In genomic region chr9:136341769-136342168, GRCh38 we compare ENCODE assay signal across 24 cellular contexts. TPM values are rescaled to one million over a fixed set of nuclear protein-coding genes. Genes with fewer than 3 reads are reported as not detected.
DNase-seq lines count a peak whose midpoint lies in the region; ATAC-seq, FAIRE-seq and TF ChIP-seq lines count a peak whose summit lies in the region.
"Had no signal": no experiment of that assay in that cellular context is flagged by ENCODE, and none has a peak within 500 bp of the region (broad histone marks: within the 10 kb centered on the region; RNA-seq: fewer than 3 reads in every experiment).

No MANE protein-coding gene starts in this region.

- FAIRE-seq in K562 (lab: Jason Lieb, UNC) (no peak), GM19239 (lab: Jason Lieb, UNC) (no peak)
- FAIRE-seq: frontal cortex had no signal

- H3K27ac Mint-ChIP-seq in activated naive CD4-positive, alpha-beta T cell treated with anti-CD3 and anti-CD28 coated beads, Interleukin-2, amount 50 U/mL, for 72 hours = no peak overlapping the region
- H3K27ac Mint-ChIP-seq: activated CD8-positive, alpha-beta memory T cell treated with anti-CD3 and anti-CD28 coated beads, Interleukin-2, amount 10 ng/mL, durations not matched to agents 7 days and 5 days; activated naive CD8-positive, alpha-beta T cell treated with anti-CD3 and anti-CD28 coated beads for 36 hours; natural killer cell had no signal

- no peak for TF ChIP-seq RAD21 in K562 (CRISPR knock-in tag; conservative IDR thresholded peaks at IDR 0.05 in 1 of 2, IDR thresholded peaks at IDR 0.05 in 1 of 2)

- H3K9me3 Mint-ChIP-seq in activated naive CD4-positive, alpha-beta T cell treated with anti-CD3 and anti-CD28 coated beads, Interleukin-2, amount 50 U/mL, for 72 hours = no peaks in the 10 kb centered on the region
- H3K9me3 Mint-ChIP-seq: activated naive CD8-positive, alpha-beta T cell treated with anti-CD3 and anti-CD28 coated beads for 36 hours; CD8-positive, alpha-beta memory T cell; natural killer cell had no signal

- no peaks in the 10 kb centered on the region for H3K36me3 ChIP-seq in HUES48 (ENCODE audit: control insufficient read depth, insufficient read depth, low read length)
- peaks cover 22% of the 10 kb centered on the region; the same call in 1 of the 3 replicates for H3K36me3 ChIP-seq in K562 (ENCODE audit: control insufficient read depth, insufficient read depth, low read length)
- no peaks in the 10 kb centered on the region for H3K36me3 ChIP-seq in rectal smooth muscle tissue (ENCODE audit: control insufficient read depth, insufficient read depth, low read length)

- TF ChIP-seq EP300 in K562 (IDR thresholded peaks at IDR 0.05; ENCODE audit: low read length) = no peak

- no peaks in the 10 kb centered on the region for H4K20me1 ChIP-seq in K562 (replicated peaks; ENCODE audit: control insufficient read depth, insufficient read depth, low read length)

- no peaks in the 10 kb centered on the region for H3K79me2 ChIP-seq in K562 (ENCODE audit: control insufficient read depth, insufficient read depth, low read length)

- no peaks in the 10 kb centered on the region for H3K9me3 ChIP-seq in HUES48 (ENCODE audit: control insufficient read depth, insufficient read depth, low read length)
- no peaks in the 10 kb centered on the region for H3K9me3 ChIP-seq in K562 (replicated peaks; ENCODE audit: control insufficient read depth, insufficient read depth, low read depth, low read length)

- H3K27ac ChIP-seq in HUES48 (ENCODE audit: low read depth, low read length) = peak overlapping the region; percentile 50
- H3K27ac ChIP-seq in K562 (ENCODE audit: extremely low read depth, low read depth, low read length) = no peak overlapping the region
- H3K27ac ChIP-seq in layer of hippocampus (ENCODE audit: low read depth, low read length) = peak overlapping the region; percentile 75
- no peak overlapping the region for H3K27ac ChIP-seq in rectal smooth muscle tissue (ENCODE audit: low read depth, low read length)
- H3K27ac ChIP-seq: brain microvascular endothelial cell had no signal

- H3K4me3 ChIP-seq in HUES48 (ENCODE audit: low read depth, low read length) (no peak overlapping the region), K562 (no peak overlapping the region), rectal smooth muscle tissue (ENCODE audit: low read length) (peak overlapping the region; percentile 48)

- H3K4me2 ChIP-seq in K562 (ENCODE audit: insufficient read depth, low read length) = no peak overlapping the region

- TF ChIP-seq CTCF in K562 (IDR thresholded peaks at IDR 0.05 in 2 of 3, conservative IDR thresholded peaks at IDR 0.05 in 1 of 3; ENCODE audit: insufficient read depth in 2 of 3, low read depth in 1 of 3, low read length in 3 of 3) = no peak

- H3K9ac ChIP-seq in HUES48 (ENCODE audit: low read depth, low read length) = no peak overlapping the region
- H3K9ac ChIP-seq in K562 (ENCODE audit: insufficient read depth in 1 of 2, low read depth in 2 of 2, low read length in 2 of 2) = peak overlapping the region in 1 of 2 experiments; percentile 91; a peak in 1 of 4 replicates
- no peak overlapping the region for H3K9ac ChIP-seq in rectal smooth muscle tissue (ENCODE audit: low read length)

- H3K4me1 ChIP-seq in HUES48 (ENCODE audit: control insufficient read depth, insufficient read depth, low read length) (peaks cover 5% of the 10 kb centered on the region), K562 (replicated peaks in 1 of 2; ENCODE audit: control insufficient read depth in 2 of 2, insufficient read depth in 2 of 2, low read length in 2 of 2) (peaks cover 19 to 96% of the 10 kb centered on the region in 2 experiments), rectal smooth muscle tissue (ENCODE audit: control insufficient read depth, insufficient read depth, low read length) (peaks cover 10% of the 10 kb centered on the region)

- POLR2A ChIA-PET in K562 (lab: Yijun Ruan, JAX) = interaction anchor here (0.6 kb wide), 1 partner anchor 115 kb away, joined by 3 read pairs; no protein-coding TSS in a partner anchor

- H3K27me3 ChIP-seq in HUES48 (ENCODE audit: control insufficient read depth, insufficient read depth, low read length) (no peaks in the 10 kb centered on the region), K562 (ENCODE audit: control insufficient read depth in 2 of 2, insufficient read depth in 2 of 2, low read length in 2 of 2) (no peaks in the 10 kb centered on the region), layer of hippocampus (ENCODE audit: control insufficient read depth, insufficient read depth, low read length) (no peaks in the 10 kb centered on the region), rectal smooth muscle tissue (ENCODE audit: control insufficient read depth, insufficient read depth, low read length) (no peaks in the 10 kb centered on the region)
- H3K27me3 ChIP-seq: brain microvascular endothelial cell had no signal

- ATAC-seq in K562 = no peak
- ATAC-seq in activated naive CD4-positive, alpha-beta T cell treated with anti-CD3 and anti-CD28 coated beads, Interleukin-2, amount 50 U/mL, for 72 hours = no peak
- no peak for ATAC-seq in GM21825 (IDR thresholded peaks at IDR 0.05; ENCODE audit: unreplicated experiment)
- ATAC-seq: activated CD8-positive, alpha-beta memory T cell treated with anti-CD3 and anti-CD28 coated beads, Interleukin-2, amount 10 ng/mL, durations not matched to agents 7 days and 5 days had no signal

- 78% methylated on average over 10 of the region's 10 CpGs for WGBS in K562 (ENCODE audit: insufficient coverage, low coverage, missing lambda C conversion rate)

- TF ChIP-seq POLR2A in K562 (conservative IDR thresholded peaks at IDR 0.05) = no peak

- intact Hi-C loops in K562 (cut with micrococcal nuclease) = loop anchor here (1.0 kb wide), 1 partner anchor 58 kb away; no protein-coding TSS in a partner anchor

- DNase-seq in K562 (ENCODE audit: extremely low read depth in 1 of 4, low spot score in 3 of 4) (no peak), NOMO-1 treated with DMSO at 0.1 percent for 48 hours (lab: John Stamatoyannopoulos, UW; ENCODE audit: unreplicated experiment) (no peak), GM19239 (ENCODE audit: insufficient read length, low spot score) (no peak)
- no peak for DNase-seq in activated naive CD4-positive, alpha-beta T cell treated with anti-CD3 and anti-CD28 coated beads, Interleukin-2, amount 50 U/mL, for 72 hours (ENCODE audit: low spot score in 2 of 2)
- DNase-seq: activated CD4-positive, alpha-beta T cell treated with anti-CD3 and anti-CD28 coated beads for 48 hours; activated CD8-positive, alpha-beta memory T cell treated with anti-CD3 and anti-CD28 coated beads, Interleukin-2, amount 10 ng/mL, durations not matched to agents 7 days and 5 days; activated naive CD8-positive, alpha-beta T cell treated with anti-CD3 and anti-CD28 coated beads for 36 hours; brain microvascular endothelial cell; CD8-positive, alpha-beta memory T cell; erythroblast; natural killer cell; NCI-H1092; NCI-H2081; stimulated activated CD4-positive, alpha-beta T cell treated with anti-CD3 and anti-CD28 coated beads, Interleukin-12 subunit alpha, Interleukin-12 subunit beta, amount 100 ng/mL, for 4 hours; stimulated activated CD8-positive, alpha-beta memory T cell treated with anti-CD3 and anti-CD28 coated beads, Interleukin-4, amount 100 ng/mL, for 48 hours; SW 1271 had no signal

- H2AFZ ChIP-seq in K562 (ENCODE audit: low read depth, low read length) = no peak overlapping the region

- no peaks in the 10 kb centered on the region for H3K36me3 Mint-ChIP-seq in activated naive CD4-positive, alpha-beta T cell treated with anti-CD3 and anti-CD28 coated beads, Interleukin-2, amount 50 U/mL, for 72 hours
- H3K36me3 Mint-ChIP-seq: activated CD8-positive, alpha-beta memory T cell treated with anti-CD3 and anti-CD28 coated beads, Interleukin-2, amount 10 ng/mL, durations not matched to agents 7 days and 5 days; activated naive CD8-positive, alpha-beta T cell treated with anti-CD3 and anti-CD28 coated beads for 36 hours; CD8-positive, alpha-beta memory T cell; natural killer cell had no signal

- H3K9me1 ChIP-seq in K562 (ENCODE audit: control insufficient read depth, insufficient read depth, low read length) = peaks cover 7% of the 10 kb centered on the region

- CTCF ChIA-PET in K562 (lab: Yijun Ruan, JAX; ENCODE audit: low intra/inter-chr PET ratio) = interaction anchor here (1.1 kb wide), 1 partner anchor 60 kb away, joined by 3 read pairs; no protein-coding TSS in a partner anchor

- no TSS peak for BruUV-seq in K562 (replicated peaks; lab: Mats Ljungman, UMichigan)

- in situ Hi-C loops in K562 (cut with MboI) = loop anchor here (25.0 kb wide), 1 partner anchor 296 kb away; no protein-coding TSS in a partner anchor

RNA-seq across cellular contexts. Expression of gene GPSM1, which starts 14.4 kb away (rescaled TPM):
- 13.9 and 58.1 TPM in 2 replicates for total RNA-seq in K562 (2011; cell fraction: chromatin; rRNA removed; ENCODE audit: low replicate concordance)
- 30.3 and 36.2 TPM in 2 replicates for total RNA-seq in K562 (2011; cell fraction: nucleolus; rRNA removed)
- 16.3 and 19.9 TPM in 2 replicates for total RNA-seq in K562 (2011; cell fraction: nucleoplasm; rRNA removed)
- 12.7 and 16.0 TPM in 2 replicates for total RNA-seq in K562 (2014; rRNA removed)
- total RNA-seq in K562 (2014; rRNA removed; fragmentation: Illumina TruSeq; extraction: Trizol) = 0.54 and 0.76 TPM in 2 replicates
- 3.1 and 4.1 TPM in 2 replicates for total RNA-seq in K562 (2015; rRNA removed; fragmentation: Illumina TruSeq; extraction: Trizol)
- 12.4 and 14.2 TPM in 2 replicates for total RNA-seq in K562 (2021)
- 5.4 and 6.7 TPM in 2 replicates for polyA plus RNA-seq in K562 (2011; rRNA removed)
- 5.4 and 23.3 TPM in 2 replicates for polyA plus RNA-seq in K562 (2011; cell fraction: cytosol; rRNA removed)
- polyA plus RNA-seq in K562 (2011; cell fraction: nucleus; rRNA removed) = 21.3 and 47.7 TPM in 2 replicates
- polyA plus RNA-seq in K562 (2012) = 5.3 and 13.8 TPM in 2 replicates
- 1.9 and 5.2 TPM in 2 replicates for polyA plus RNA-seq in K562 (2014; fragmentation: Illumina TruSeq; extraction: Trizol)
- polyA plus RNA-seq in K562 (2014; fragmentation: Nextera tagmentation; extraction: Ambion mirVana) = under 1 TPM; 0.04 to 0.10 TPM
- polyA plus RNA-seq in K562 (2014; rRNA removed) = 9.2 and 10.1 TPM in 2 replicates
- polyA minus RNA-seq in K562 (2011; rRNA and poly(A)+ RNA removed) = 1.4 and 3.0 TPM in 2 replicates
- polyA minus RNA-seq in K562 (2011; cell fraction: cytosol; rRNA and poly(A)+ RNA removed) = 7.8 and 9.2 TPM in 2 replicates
- polyA minus RNA-seq in K562 (2011; cell fraction: nucleus; rRNA and poly(A)+ RNA removed) = 12.7 and 13.3 TPM in 2 replicates
- 10 to 100 TPM in 1 of 2 donors, 1 to 10 TPM in 1; 8.5 to 12.3 TPM for total RNA-seq in activated naive CD4-positive, alpha-beta T cell treated with anti-CD3 and anti-CD28 coated beads, Interleukin-2, amount 50 U/mL, for 72 hours

RNA-seq across cellular contexts. Expression of gene DNLZ, which starts 21.8 kb away (rescaled TPM):
- total RNA-seq in K562 (2011; cell fraction: chromatin; rRNA removed; ENCODE audit: low replicate concordance) = 3.5 and 12.0 TPM in 2 replicates
- 9.3 and 11.7 TPM in 2 replicates for total RNA-seq in K562 (2011; cell fraction: nucleolus; rRNA removed)
- total RNA-seq in K562 (2011; cell fraction: nucleoplasm; rRNA removed) = 3.4 and 4.8 TPM in 2 replicates
- total RNA-seq in K562 (2014; rRNA removed) = 44.6 and 56.7 TPM in 2 replicates
- 2.2 and 3.4 TPM in 2 replicates for total RNA-seq in K562 (2014; rRNA removed; fragmentation: Illumina TruSeq; extraction: Trizol)
- 10.0 and 10.8 TPM in 2 replicates for total RNA-seq in K562 (2015; rRNA removed; fragmentation: Illumina TruSeq; extraction: Trizol)
- 25.6 and 25.8 TPM in 2 replicates for total RNA-seq in K562 (2021)
- 3.1 and 3.2 TPM in 2 replicates for polyA plus RNA-seq in K562 (2011; rRNA removed)
- 7.6 and 27.3 TPM in 2 replicates for polyA plus RNA-seq in K562 (2011; cell fraction: cytosol; rRNA removed)
- polyA plus RNA-seq in K562 (2011; cell fraction: nucleus; rRNA removed) = 4.2 and 7.4 TPM in 2 replicates
- 8.5 and 15.9 TPM in 2 replicates for polyA plus RNA-seq in K562 (2012)
- 2.2 and 4.2 TPM in 2 replicates for polyA plus RNA-seq in K562 (2014; fragmentation: Illumina TruSeq; extraction: Trizol)
- polyA plus RNA-seq in K562 (2014; fragmentation: Nextera tagmentation; extraction: Ambion mirVana) = under 1 TPM; 0.17 to 0.36 TPM
- 22.1 and 29.8 TPM in 2 replicates for polyA plus RNA-seq in K562 (2014; rRNA removed)
- 0.28 TPM in 1 of 2 replicates, not detected in the other for polyA minus RNA-seq in K562 (2011; rRNA and poly(A)+ RNA removed)
- 2.6 and 3.4 TPM in 2 replicates for polyA minus RNA-seq in K562 (2011; cell fraction: cytosol; rRNA and poly(A)+ RNA removed)
- 2.9 and 3.6 TPM in 2 replicates for polyA minus RNA-seq in K562 (2011; cell fraction: nucleus; rRNA and poly(A)+ RNA removed)
- 10 to 100 TPM; 10.6 to 15.6 TPM for total RNA-seq in activated naive CD4-positive, alpha-beta T cell treated with anti-CD3 and anti-CD28 coated beads, Interleukin-2, amount 50 U/mL, for 72 hours

RNA-seq across cellular contexts. Expression of gene CARD9, which starts 31.7 kb away (rescaled TPM):
- 37.4 and 149 TPM in 2 replicates for total RNA-seq in K562 (2011; cell fraction: chromatin; rRNA removed; ENCODE audit: low replicate concordance)
- 92.6 and 92.9 TPM in 2 replicates for total RNA-seq in K562 (2011; cell fraction: nucleolus; rRNA removed)
- 39.7 and 46.5 TPM in 2 replicates for total RNA-seq in K562 (2011; cell fraction: nucleoplasm; rRNA removed)
- total RNA-seq in K562 (2014; rRNA removed) (37.6 and 40.1 TPM in 2 replicates), K562 (2014; rRNA removed; fragmentation: Illumina TruSeq; extraction: Trizol) (3.5 and 3.6 TPM in 2 replicates), K562 (2015; rRNA removed; fragmentation: Illumina TruSeq; extraction: Trizol) (14.6 and 15.8 TPM in 2 replicates), K562 (2021) (35.6 and 42.7 TPM in 2 replicates)
- polyA plus RNA-seq in K562 (2011; rRNA removed) (9.7 and 27.8 TPM in 2 replicates), K562 (2014; fragmentation: Illumina TruSeq; extraction: Trizol) (4.7 and 13.2 TPM in 2 replicates), K562 (2014; fragmentation: Nextera tagmentation; extraction: Ambion mirVana) (1 to 10 TPM; 1.7 to 2.0 TPM), K562 (2014; rRNA removed) (40.4 and 53.0 TPM in 2 replicates)
- 10.5 and 13.4 TPM in 2 replicates for polyA plus RNA-seq in K562 (2011; cell fraction: cytosol; rRNA removed)
- 231 and 234 TPM in 2 replicates for polyA plus RNA-seq in K562 (2011; cell fraction: nucleus; rRNA removed)
- polyA plus RNA-seq in K562 (2012) = 21.9 and 61.0 TPM in 2 replicates
- 4.8 and 5.0 TPM in 2 replicates for polyA minus RNA-seq in K562 (2011; rRNA and poly(A)+ RNA removed)
- polyA minus RNA-seq in K562 (2011; cell fraction: cytosol; rRNA and poly(A)+ RNA removed) = 7.2 and 12.8 TPM in 2 replicates
- 25.8 and 55.4 TPM in 2 replicates for polyA minus RNA-seq in K562 (2011; cell fraction: nucleus; rRNA and poly(A)+ RNA removed)
- 1 to 10 TPM; 1.3 to 1.7 TPM for total RNA-seq in activated naive CD4-positive, alpha-beta T cell treated with anti-CD3 and anti-CD28 coated beads, Interleukin-2, amount 50 U/mL, for 72 hours
- polyA plus RNA-seq: CD8-positive, alpha-beta memory T cell had no signal

RNA-seq across cellular contexts. Expression of gene CCDC187, which starts 37.9 kb away (rescaled TPM):
- 0.53 TPM in 1 of 2 replicates, not detected in the other for total RNA-seq in K562 (2011; cell fraction: chromatin; rRNA removed; ENCODE audit: low replicate concordance)
- 0.13 and 0.33 TPM in 2 replicates for total RNA-seq in K562 (2011; cell fraction: nucleolus; rRNA removed)
- 0.15 and 0.46 TPM in 2 replicates for total RNA-seq in K562 (2011; cell fraction: nucleoplasm; rRNA removed)
- not detected in 2 replicates for total RNA-seq in K562 (2014; rRNA removed)
- not detected in 2 replicates for total RNA-seq in K562 (2014; rRNA removed; fragmentation: Illumina TruSeq; extraction: Trizol)
- not detected in 2 replicates for total RNA-seq in K562 (2015; rRNA removed; fragmentation: Illumina TruSeq; extraction: Trizol)
- total RNA-seq in K562 (2021) = 0.02 TPM in 1 of 2 replicates, not detected in the other
- not detected in 2 replicates for polyA plus RNA-seq in K562 (2011; rRNA removed)
- polyA plus RNA-seq in K562 (2011; cell fraction: cytosol; rRNA removed) = 0.07 TPM in 1 of 2 replicates, not detected in the other
- 0.01 and 0.40 TPM in 2 replicates for polyA plus RNA-seq in K562 (2011; cell fraction: nucleus; rRNA removed)
- polyA plus RNA-seq in K562 (2012) = 0.04 TPM in 1 of 2 replicates, not detected in the other
- polyA plus RNA-seq in K562 (2014; fragmentation: Illumina TruSeq; extraction: Trizol) = not detected in 2 replicates
- not detected for polyA plus RNA-seq in K562 (2014; fragmentation: Nextera tagmentation; extraction: Ambion mirVana)
- not detected in 2 replicates for polyA plus RNA-seq in K562 (2014; rRNA removed)
- not detected in 2 replicates for polyA minus RNA-seq in K562 (2011; rRNA and poly(A)+ RNA removed)
- not detected in 2 replicates for polyA minus RNA-seq in K562 (2011; cell fraction: cytosol; rRNA and poly(A)+ RNA removed)
- 0.11 and 0.27 TPM in 2 replicates for polyA minus RNA-seq in K562 (2011; cell fraction: nucleus; rRNA and poly(A)+ RNA removed)
- under 1 TPM in 1 of 2 donors, not detected in 1; 0.02 TPM for total RNA-seq in activated naive CD4-positive, alpha-beta T cell treated with anti-CD3 and anti-CD28 coated beads, Interleukin-2, amount 50 U/mL, for 72 hours
- total RNA-seq: activated CD8-positive, alpha-beta memory T cell treated with anti-CD3 and anti-CD28 coated beads, Interleukin-2, amount 10 ng/mL, durations not matched to agents 7 days and 5 days; activated naive CD8-positive, alpha-beta T cell treated with anti-CD3 and anti-CD28 coated beads for 36 hours; CD8-positive, alpha-beta memory T cell; dermis microvascular lymphatic vessel endothelial cell; pulmonary artery endothelial cell had no signal
- polyA plus RNA-seq: CD8-positive, alpha-beta memory T cell; liver had no signal

RNA-seq across cellular contexts. Expression of gene SNAPC4, which starts 58.2 kb away (rescaled TPM):
- 42.9 and 79.4 TPM in 2 replicates for total RNA-seq in K562 (2011; cell fraction: chromatin; rRNA removed; ENCODE audit: low replicate concordance)
- 32.0 TPM in 2 replicates for total RNA-seq in K562 (2011; cell fraction: nucleolus; rRNA removed)
- 23.1 and 26.3 TPM in 2 replicates for total RNA-seq in K562 (2011; cell fraction: nucleoplasm; rRNA removed)
- total RNA-seq in K562 (2014; rRNA removed) (14.4 and 15.8 TPM in 2 replicates), K562 (2014; rRNA removed; fragmentation: Illumina TruSeq; extraction: Trizol) (7.1 and 8.8 TPM in 2 replicates), K562 (2015; rRNA removed; fragmentation: Illumina TruSeq; extraction: Trizol) (9.3 and 11.1 TPM in 2 replicates), K562 (2021) (17.1 and 18.7 TPM in 2 replicates)
- polyA plus RNA-seq in K562 (2011; rRNA removed) (4.4 and 4.5 TPM in 2 replicates), K562 (2014; fragmentation: Illumina TruSeq; extraction: Trizol) (8.8 and 9.0 TPM in 2 replicates), K562 (2014; fragmentation: Nextera tagmentation; extraction: Ambion mirVana) (under 1 TPM; 0.21 to 0.46 TPM), K562 (2014; rRNA removed) (18.7 and 21.8 TPM in 2 replicates)
- 3.2 and 7.4 TPM in 2 replicates for polyA plus RNA-seq in K562 (2011; cell fraction: cytosol; rRNA removed)
- polyA plus RNA-seq in K562 (2011; cell fraction: nucleus; rRNA removed) = 16.1 and 32.6 TPM in 2 replicates
- 9.7 and 10.5 TPM in 2 replicates for polyA plus RNA-seq in K562 (2012)
- 6.7 and 10.2 TPM in 2 replicates for polyA minus RNA-seq in K562 (2011; rRNA and poly(A)+ RNA removed)
- polyA minus RNA-seq in K562 (2011; cell fraction: cytosol; rRNA and poly(A)+ RNA removed) = 6.1 and 7.4 TPM in 2 replicates
- 8.3 and 11.7 TPM in 2 replicates for polyA minus RNA-seq in K562 (2011; cell fraction: nucleus; rRNA and poly(A)+ RNA removed)
- 10 to 100 TPM; 12.5 to 16.7 TPM for total RNA-seq in activated naive CD4-positive, alpha-beta T cell treated with anti-CD3 and anti-CD28 coated beads, Interleukin-2, amount 50 U/mL, for 72 hours

Comparison
In these comparisons a context has a peak if more than half of its experiments do, and no peak if none do; other contexts are left out.
1. H3K27ac ChIP-seq: peak in HUES48 (single experiment) and layer of hippocampus (single experiment); none in K562 (single experiment) and rectal smooth muscle tissue (single experiment).